In the genomic region with DNA sequence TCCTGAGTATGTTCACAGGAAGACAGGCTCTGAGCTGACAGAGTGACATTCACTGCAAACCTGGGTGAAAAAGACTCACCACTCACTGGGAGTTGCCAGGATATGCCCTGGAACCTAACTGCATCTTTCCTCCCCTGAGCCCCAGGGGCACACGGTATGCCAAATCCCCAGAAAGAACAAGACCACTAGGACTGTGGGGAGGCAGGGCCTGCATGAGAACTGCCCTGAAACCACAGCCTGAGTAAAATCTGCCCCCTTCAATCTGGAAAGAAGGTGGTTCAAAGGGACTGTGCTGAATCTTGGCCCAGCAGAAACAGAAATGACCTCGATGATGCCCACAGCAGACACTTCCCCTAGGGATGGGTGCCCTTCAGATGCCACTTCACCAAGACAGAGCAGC, we compare ENCODE assay signal across 14 cellular contexts. TPM values are rescaled to one million over a fixed set of nuclear protein-coding genes. Genes with fewer than 3 reads are reported as not detected.
A peak's percentile ranks its signal among the peaks of the same experiment; 100 is the strongest.
DNase-seq lines count a peak whose midpoint lies in the region; ATAC-seq, FAIRE-seq and TF ChIP-seq lines count a peak whose summit lies in the region.
"Had no signal": no experiment of that assay in that cellular context is flagged by ENCODE, and none has a peak within 500 bp of the region (broad histone marks: within the 10 kb centered on the region; RNA-seq: fewer than 3 reads in every experiment).

No MANE protein-coding gene starts in this region.

- H3K4me3 ChIP-seq in GM23338 (no peak overlapping the region), HepG2 (replicated peaks in 1 of 3; ENCODE audit: insufficient read depth in 1 of 3, low read depth in 2 of 3, low read length in 3 of 3) (no peak overlapping the region)
- H3K4me3 ChIP-seq: hepatocyte had no signal

- DNase-seq in GM23338 (ENCODE audit: low spot score) (no peak), memory B cell (ENCODE audit: low spot score in 2 of 2) (no peak), HepG2 (ENCODE audit: low spot score) (no peak), superior temporal gyrus (ENCODE audit: extremely low spot score) (no peak), GM19239 (ENCODE audit: insufficient read length, low spot score) (no peak)
- DNase-seq in activated CD8-positive, alpha-beta T cell treated with anti-CD3 and anti-CD28 coated beads, Interleukin-2, amount 10 ng/mL, durations not matched to agents 7 days and 5 days, result peak; percentile 19
- no peak for DNase-seq in stimulated activated naive B cell treated with anti-CD40 and anti-IgM and Interleukin-4, amounts not matched to agents 10 μg/mL and 1 μg/mL and 100 μg/mL, for 72 hours
- no peak for DNase-seq in stimulated activated CD4-positive, alpha-beta T cell treated with anti-CD3 and anti-CD28 coated beads, Interleukin-4, amount 100 ng/mL, for 24 hours
- DNase-seq: activated naive CD8-positive, alpha-beta T cell treated with anti-CD3 and anti-CD28 coated beads, Interleukin-2, amount 50 U/mL, for 24 hours; effector CD8-positive, alpha-beta T cell; NCI-H187 treated with DMSO at 0.1 percent for 48 hours had no signal

- FAIRE-seq in HepG2 (lab: Jason Lieb, UNC) (no peak), GM19239 (lab: Jason Lieb, UNC) (no peak)
- FAIRE-seq: H54 had no signal

- POLR2A ChIA-PET in activated CD8-positive, alpha-beta T cell treated with anti-CD3 and anti-CD28 coated beads, Interleukin-2, amount 10 ng/mL, durations not matched to agents 7 days and 5 days (lab: Charles Lee), result interaction anchor here (0.7 kb wide), 1 partner anchor 89 kb away, joined by 3 read pairs; no protein-coding TSS in a partner anchor
- POLR2A ChIA-PET in HepG2 (lab: Yijun Ruan, JAX), result no interaction called here

- peaks cover 69% of the 10 kb centered on the region for H3K4me1 Mint-ChIP-seq in GM23338
- H3K4me1 Mint-ChIP-seq in activated CD8-positive, alpha-beta T cell treated with anti-CD3 and anti-CD28 coated beads, Interleukin-2, amount 10 ng/mL, durations not matched to agents 7 days and 5 days (ENCODE audit: low read depth), result peaks cover 94% of the 10 kb centered on the region
- H3K4me1 Mint-ChIP-seq in memory B cell, result peaks cover 74% of the 10 kb centered on the region
- peaks cover 87 to 100% of the 10 kb centered on the region in 2 donors for H3K4me1 Mint-ChIP-seq in stimulated activated naive B cell treated with anti-CD40 and anti-IgM and Interleukin-4, amounts not matched to agents 10 μg/mL and 1 μg/mL and 100 μg/mL, for 72 hours

- H3K9me3 ChIP-seq in HepG2 (ENCODE audit: low read length), result no peaks in the 10 kb centered on the region

- intact Hi-C loops in HepG2 (cut with micrococcal nuclease; ENCODE audit: unreplicated experiment), result no loop called here

- TF ChIP-seq CTCF in GM23338 (conservative IDR thresholded peaks at IDR 0.05; ENCODE audit: low read depth in 2 of 2) (no peak), HepG2 (CRISPR knock-in tag; IDR thresholded peaks at IDR 0.05) (no peak)

- no peak overlapping the region for H3K9ac ChIP-seq in HepG2 (ENCODE audit: insufficient read depth, low read depth, low read length)

- WGBS in HepG2 (ENCODE audit: low lambda C conversion rate), result 71% methylated on average over 1 of the region's 2 CpGs

- no peak for ATAC-seq in GM23338
- ATAC-seq in activated CD8-positive, alpha-beta T cell treated with anti-CD3 and anti-CD28 coated beads, Interleukin-2, amount 10 ng/mL, durations not matched to agents 7 days and 5 days, result no peak
- no peak for ATAC-seq in memory B cell (ENCODE audit: low read depth)
- no peak for ATAC-seq in stimulated activated naive B cell treated with anti-CD40 and anti-IgM and Interleukin-4, amounts not matched to agents 10 μg/mL and 1 μg/mL and 100 μg/mL, for 72 hours (replicated peaks)
- ATAC-seq in HepG2, result no peak
- ATAC-seq: activated naive CD8-positive, alpha-beta T cell treated with anti-CD3 and anti-CD28 coated beads, Interleukin-2, amount 50 U/mL, for 24 hours; PC-3 had no signal

- H3K4me3 Mint-ChIP-seq in GM23338 (no peak overlapping the region; the same call in 2 of the 3 replicates), memory B cell (no peak overlapping the region)
- H3K4me3 Mint-ChIP-seq in activated CD8-positive, alpha-beta T cell treated with anti-CD3 and anti-CD28 coated beads, Interleukin-2, amount 10 ng/mL, durations not matched to agents 7 days and 5 days, result no peak overlapping the region
- no peak overlapping the region for H3K4me3 Mint-ChIP-seq in stimulated activated naive B cell treated with anti-CD40 and anti-IgM and Interleukin-4, amounts not matched to agents 10 μg/mL and 1 μg/mL and 100 μg/mL, for 72 hours
- H3K4me3 Mint-ChIP-seq: activated naive CD8-positive, alpha-beta T cell treated with anti-CD3 and anti-CD28 coated beads, Interleukin-2, amount 50 U/mL, for 24 hours had no signal

- CTCF ChIA-PET in activated CD8-positive, alpha-beta T cell treated with anti-CD3 and anti-CD28 coated beads, Interleukin-2, amount 10 ng/mL, durations not matched to agents 7 days and 5 days (lab: Charles Lee), result interaction anchor here (1.0 to 1.4 kb wide), 2 partner anchors 90 to 110 kb away, joined by 3 to 6 read pairs; no protein-coding TSS in a partner anchor
- CTCF ChIA-PET in HepG2 (lab: Yijun Ruan, JAX; ENCODE audit: low intra/inter-chr PET ratio, low total read pairs), result no interaction called here

- H2AFZ ChIP-seq in GM23338 (no peak overlapping the region), HepG2 (ENCODE audit: low read length) (no peak overlapping the region)
- H2AFZ ChIP-seq: hepatocyte had no signal

- H3K27ac Mint-ChIP-seq in GM23338 (no peak overlapping the region), memory B cell (peak overlapping the region; percentile 63)
- H3K27ac Mint-ChIP-seq in activated CD8-positive, alpha-beta T cell treated with anti-CD3 and anti-CD28 coated beads, Interleukin-2, amount 10 ng/mL, durations not matched to agents 7 days and 5 days, result no peak overlapping the region
- peak overlapping the region; percentile 48 for H3K27ac Mint-ChIP-seq in stimulated activated naive B cell treated with anti-CD40 and anti-IgM and Interleukin-4, amounts not matched to agents 10 μg/mL and 1 μg/mL and 100 μg/mL, for 72 hours

- TF ChIP-seq POLR2A in HepG2 (IDR thresholded peaks at IDR 0.05; ENCODE audit: insufficient read depth in 1 of 2, low read depth in 2 of 2, low read length in 2 of 2), result no peak

- TF ChIP-seq EP300 in HepG2 (IDR thresholded peaks at IDR 0.05; ENCODE audit: low read depth in 2 of 2, low read length in 2 of 2), result no peak
- TF ChIP-seq EP300 in HepG2 (CRISPR knock-in tag; IDR thresholded peaks at IDR 0.05; ENCODE audit: borderline replicate concordance), result no peak

- H3K9me3 Mint-ChIP-seq in GM23338 (no peaks in the 10 kb centered on the region), memory B cell (no peaks in the 10 kb centered on the region)
- H3K9me3 Mint-ChIP-seq in activated CD8-positive, alpha-beta T cell treated with anti-CD3 and anti-CD28 coated beads, Interleukin-2, amount 10 ng/mL, durations not matched to agents 7 days and 5 days (ENCODE audit: insufficient read depth), result no peaks in the 10 kb centered on the region
- H3K9me3 Mint-ChIP-seq in stimulated activated naive B cell treated with anti-CD40 and anti-IgM and Interleukin-4, amounts not matched to agents 10 μg/mL and 1 μg/mL and 100 μg/mL, for 72 hours, result no peaks in the 10 kb centered on the region
- H3K9me3 Mint-ChIP-seq: activated naive CD8-positive, alpha-beta T cell treated with anti-CD3 and anti-CD28 coated beads, Interleukin-2, amount 50 U/mL, for 24 hours had no signal

- no peaks in the 10 kb centered on the region for H3K9me2 ChIP-seq in GM23338 (ENCODE audit: insufficient read depth)

- H3K4me1 ChIP-seq in GM23338 (ENCODE audit: insufficient read depth) (peaks cover 57% of the 10 kb centered on the region), HepG2 (ENCODE audit: insufficient read depth, low read length) (peaks cover 66% of the 10 kb centered on the region)

- H3K27me3 ChIP-seq in GM23338 (ENCODE audit: insufficient read depth) (peaks cover 20% of the 10 kb centered on the region), HepG2 (ENCODE audit: control insufficient read depth in 1 of 2, insufficient read depth in 2 of 2, low read length in 2 of 2) (no peaks in the 10 kb centered on the region; a peak in 1 of 5 replicates)
- H3K27me3 ChIP-seq: hepatocyte had no signal

- in situ Hi-C loops in HepG2 (cut with HindIII; ENCODE audit: extremely low pct_ligation_motif_present, low pct_unique_long_range_greater_than_20kb), result no loop called here

- H3K27me3 Mint-ChIP-seq in GM23338 (ENCODE audit: insufficient read depth, low read depth, poor library complexity) (peaks cover 35% of the 10 kb centered on the region), memory B cell (no peaks in the 10 kb centered on the region)
- H3K27me3 Mint-ChIP-seq in activated CD8-positive, alpha-beta T cell treated with anti-CD3 and anti-CD28 coated beads, Interleukin-2, amount 10 ng/mL, durations not matched to agents 7 days and 5 days (ENCODE audit: low read depth), result peaks cover 4% of the 10 kb centered on the region
- no peaks in the 10 kb centered on the region for H3K27me3 Mint-ChIP-seq in stimulated activated naive B cell treated with anti-CD40 and anti-IgM and Interleukin-4, amounts not matched to agents 10 μg/mL and 1 μg/mL and 100 μg/mL, for 72 hours

- H3K36me3 ChIP-seq in GM23338 (ENCODE audit: insufficient read depth) (no peaks in the 10 kb centered on the region), HepG2 (replicated peaks in 1 of 2; ENCODE audit: control insufficient read depth in 1 of 2, insufficient read depth in 2 of 2, low read length in 2 of 2) (peaks cover 0 to 1% of the 10 kb centered on the region in 2 experiments; a peak in 2 of 5 replicates)

- no peak for TF ChIP-seq RAD21 in HepG2 (CRISPR knock-in tag; IDR thresholded peaks at IDR 0.05)

- no TSS peak for BruUV-seq in HepG2 (replicated peaks; lab: Mats Ljungman, UMichigan)

- peaks cover 32% of the 10 kb centered on the region for H4K20me1 ChIP-seq in GM23338 (replicated peaks; ENCODE audit: insufficient read depth)
- H4K20me1 ChIP-seq in HepG2 (ENCODE audit: insufficient read depth, low read length), result peaks cover 15% of the 10 kb centered on the region

- H3K27ac ChIP-seq in GM23338 (ENCODE audit: low read depth), result no peak overlapping the region
- H3K27ac ChIP-seq in HepG2 (ENCODE audit: extremely low read length, insufficient read depth, low read length), result no peak overlapping the region
- H3K27ac ChIP-seq: hepatocyte had no signal

- peaks cover 4% of the 10 kb centered on the region; the same call in 1 of the 3 replicates for H3K36me3 Mint-ChIP-seq in GM23338 (ENCODE audit: low read depth)
- peaks cover 21% of the 10 kb centered on the region for H3K36me3 Mint-ChIP-seq in activated CD8-positive, alpha-beta T cell treated with anti-CD3 and anti-CD28 coated beads, Interleukin-2, amount 10 ng/mL, durations not matched to agents 7 days and 5 days (ENCODE audit: low read depth)
- H3K36me3 Mint-ChIP-seq in memory B cell, result peaks cover 11% of the 10 kb centered on the region
- H3K36me3 Mint-ChIP-seq in stimulated activated naive B cell treated with anti-CD40 and anti-IgM and Interleukin-4, amounts not matched to agents 10 μg/mL and 1 μg/mL and 100 μg/mL, for 72 hours, result peaks cover 6 to 35% of the 10 kb centered on the region in 2 donors

- 0 out of 2 replicates have a peak, but pooled peaks cover 3% of the 10 kb centered on the region for H3F3A ChIP-seq in GM23338 (replicated peaks; ENCODE audit: low read depth)

- H3K4me2 ChIP-seq in GM23338 (peak overlapping the region; percentile 68; the same call in 1 of the 2 replicates), HepG2 (ENCODE audit: low read depth, low read length) (no peak overlapping the region)

- H3K79me2 ChIP-seq in GM23338 (replicated peaks; ENCODE audit: insufficient read depth), result peaks cover 24% of the 10 kb centered on the region
- peaks cover 75% of the 10 kb centered on the region for H3K79me2 ChIP-seq in HepG2 (ENCODE audit: insufficient read depth, low read length)

RNA-seq across cellular contexts. Expression of a gene that starts 6.5 kb away (rescaled TPM):
- total RNA-seq in GM23338 (2014; rRNA removed; shearing (Covaris generic)), result 14.5 and 20.3 TPM in 2 replicates
- polyA plus RNA-seq in GM23338 (2016; fragmentation: Nextera tagmentation; extraction: Ambion mirVana) (3.0 and 3.5 TPM in 2 replicates), HepG2 (2011; rRNA removed) (5.8 and 6.4 TPM in 2 replicates)
- total RNA-seq in activated CD8-positive, alpha-beta T cell treated with anti-CD3 and anti-CD28 coated beads, Interleukin-2, amount 10 ng/mL, durations not matched to agents 7 days and 5 days, result 10 to 100 TPM; 19.9 to 21.8 TPM
- total RNA-seq in HepG2 (2016; rRNA removed; fragmentation: Illumina TruSeq; extraction: Trizol), result 17.6 and 19.3 TPM in 2 replicates
- total RNA-seq in HepG2 (2016; cell fraction: cytosol; rRNA removed; fragmentation: Illumina TruSeq; extraction: Trizol; ENCODE audit: low read depth), result 37.4 and 40.4 TPM in 2 replicates
- 15.2 and 19.1 TPM in 2 replicates for total RNA-seq in HepG2 (2016; cell fraction: insoluble cytoplasmic fraction; rRNA removed; fragmentation: Illumina TruSeq; extraction: Trizol)
- 19.0 and 21.2 TPM in 2 replicates for total RNA-seq in HepG2 (2016; cell fraction: membrane; rRNA removed; fragmentation: Illumina TruSeq; extraction: Trizol)
- total RNA-seq in HepG2 (2016; cell fraction: nucleus; rRNA removed; fragmentation: Illumina TruSeq; extraction: Trizol), result 13.6 and 18.0 TPM in 2 replicates
- polyA plus RNA-seq in HepG2 (2011; cell fraction: cytosol; rRNA removed), result 4.7 and 7.2 TPM in 2 replicates
- polyA plus RNA-seq in HepG2 (2011; cell fraction: nucleus; rRNA removed), result 7.7 and 11.9 TPM in 2 replicates
- polyA plus RNA-seq in HepG2 (2012), result 3.5 and 5.6 TPM in 2 replicates
- 0.71 and 0.72 TPM in 2 replicates for polyA plus RNA-seq in HepG2 (2016; cell fraction: cytosol; fragmentation: Illumina TruSeq; extraction: Trizol; ENCODE audit: low read depth)
- 10.3 and 11.4 TPM in 2 replicates for polyA plus RNA-seq in HepG2 (2016; cell fraction: insoluble cytoplasmic fraction; fragmentation: Illumina TruSeq; extraction: Trizol; ENCODE audit: low read depth)
- polyA plus RNA-seq in HepG2 (2016; cell fraction: membrane; fragmentation: Illumina TruSeq; extraction: Trizol; ENCODE audit: low read depth), result 3.6 and 4.1 TPM in 2 replicates
- polyA plus RNA-seq in HepG2 (2016; cell fraction: nucleus; fragmentation: Illumina TruSeq; extraction: Trizol; ENCODE audit: insufficient read depth, low read depth), result 13.5 and 14.8 TPM in 2 replicates
- polyA minus RNA-seq in HepG2 (2011; rRNA and poly(A)+ RNA removed; ENCODE audit: low replicate concordance), result 28.7 and 33.7 TPM in 2 replicates
- 7.5 and 12.7 TPM in 2 replicates for polyA minus RNA-seq in HepG2 (2011; cell fraction: cytosol; rRNA and poly(A)+ RNA removed)
- 9.5 and 10.1 TPM in 2 replicates for polyA minus RNA-seq in HepG2 (2011; cell fraction: nucleus; rRNA and poly(A)+ RNA removed)

RNA-seq across cellular contexts. Expression of a gene that starts 54.0 kb away (rescaled TPM):
- total RNA-seq in GM23338 (2014; rRNA removed; shearing (Covaris generic)), result 29.7 and 38.0 TPM in 2 replicates
- 29.4 and 35.0 TPM in 2 replicates for polyA plus RNA-seq in GM23338 (2016; fragmentation: Nextera tagmentation; extraction: Ambion mirVana)
- total RNA-seq in activated CD8-positive, alpha-beta T cell treated with anti-CD3 and anti-CD28 coated beads, Interleukin-2, amount 10 ng/mL, durations not matched to agents 7 days and 5 days, result 10 to 100 TPM; 22.3 to 25.5 TPM
- total RNA-seq in HepG2 (2016; rRNA removed; fragmentation: Illumina TruSeq; extraction: Trizol), result 19.3 and 24.1 TPM in 2 replicates
- total RNA-seq in HepG2 (2016; cell fraction: cytosol; rRNA removed; fragmentation: Illumina TruSeq; extraction: Trizol; ENCODE audit: low read depth), result 7.6 and 9.0 TPM in 2 replicates
- 19.7 and 24.1 TPM in 2 replicates for total RNA-seq in HepG2 (2016; cell fraction: insoluble cytoplasmic fraction; rRNA removed; fragmentation: Illumina TruSeq; extraction: Trizol)
- total RNA-seq in HepG2 (2016; cell fraction: membrane; rRNA removed; fragmentation: Illumina TruSeq; extraction: Trizol), result 14.7 and 16.5 TPM in 2 replicates
- 19.2 and 19.6 TPM in 2 replicates for total RNA-seq in HepG2 (2016; cell fraction: nucleus; rRNA removed; fragmentation: Illumina TruSeq; extraction: Trizol)
- polyA plus RNA-seq in HepG2 (2011; rRNA removed), result 8.6 and 11.3 TPM in 2 replicates
- polyA plus RNA-seq in HepG2 (2011; cell fraction: cytosol; rRNA removed), result 3.8 and 6.6 TPM in 2 replicates
- polyA plus RNA-seq in HepG2 (2011; cell fraction: nucleus; rRNA removed), result 5.5 and 6.0 TPM in 2 replicates
- 8.0 and 12.7 TPM in 2 replicates for polyA plus RNA-seq in HepG2 (2012)
- polyA plus RNA-seq in HepG2 (2016; cell fraction: cytosol; fragmentation: Illumina TruSeq; extraction: Trizol; ENCODE audit: low read depth), result 6.0 and 7.6 TPM in 2 replicates
- 20.8 and 22.1 TPM in 2 replicates for polyA plus RNA-seq in HepG2 (2016; cell fraction: insoluble cytoplasmic fraction; fragmentation: Illumina TruSeq; extraction: Trizol; ENCODE audit: low read depth)
- 9.4 and 10.8 TPM in 2 replicates for polyA plus RNA-seq in HepG2 (2016; cell fraction: membrane; fragmentation: Illumina TruSeq; extraction: Trizol; ENCODE audit: low read depth)
- polyA plus RNA-seq in HepG2 (2016; cell fraction: nucleus; fragmentation: Illumina TruSeq; extraction: Trizol; ENCODE audit: insufficient read depth, low read depth), result 22.3 and 25.2 TPM in 2 replicates
- 4.6 and 19.2 TPM in 2 replicates for polyA minus RNA-seq in HepG2 (2011; rRNA and poly(A)+ RNA removed; ENCODE audit: low replicate concordance)
- 7.5 and 7.6 TPM in 2 replicates for polyA minus RNA-seq in HepG2 (2011; cell fraction: cytosol; rRNA and poly(A)+ RNA removed)
- 19.4 and 22.7 TPM in 2 replicates for polyA minus RNA-seq in HepG2 (2011; cell fraction: nucleus; rRNA and poly(A)+ RNA removed)

Comparison
In these comparisons a context has a peak if more than half of its experiments do, and no peak if none do; other contexts are left out.
1. H3K27ac Mint-ChIP-seq: peak in memory B cell (single experiment) and stimulated activated naive B cell treated with anti-CD40 and anti-IgM and Interleukin-4, amounts not matched to agents 10 μg/mL and 1 μg/mL and 100 μg/mL, for 72 hours (single experiment); none in GM23338 (single experiment) and activated CD8-positive, alpha-beta T cell treated with anti-CD3 and anti-CD28 coated beads, Interleukin-2, amount 10 ng/mL, durations not matched to agents 7 days and 5 days (single experiment).